In the genomic region with DNA sequence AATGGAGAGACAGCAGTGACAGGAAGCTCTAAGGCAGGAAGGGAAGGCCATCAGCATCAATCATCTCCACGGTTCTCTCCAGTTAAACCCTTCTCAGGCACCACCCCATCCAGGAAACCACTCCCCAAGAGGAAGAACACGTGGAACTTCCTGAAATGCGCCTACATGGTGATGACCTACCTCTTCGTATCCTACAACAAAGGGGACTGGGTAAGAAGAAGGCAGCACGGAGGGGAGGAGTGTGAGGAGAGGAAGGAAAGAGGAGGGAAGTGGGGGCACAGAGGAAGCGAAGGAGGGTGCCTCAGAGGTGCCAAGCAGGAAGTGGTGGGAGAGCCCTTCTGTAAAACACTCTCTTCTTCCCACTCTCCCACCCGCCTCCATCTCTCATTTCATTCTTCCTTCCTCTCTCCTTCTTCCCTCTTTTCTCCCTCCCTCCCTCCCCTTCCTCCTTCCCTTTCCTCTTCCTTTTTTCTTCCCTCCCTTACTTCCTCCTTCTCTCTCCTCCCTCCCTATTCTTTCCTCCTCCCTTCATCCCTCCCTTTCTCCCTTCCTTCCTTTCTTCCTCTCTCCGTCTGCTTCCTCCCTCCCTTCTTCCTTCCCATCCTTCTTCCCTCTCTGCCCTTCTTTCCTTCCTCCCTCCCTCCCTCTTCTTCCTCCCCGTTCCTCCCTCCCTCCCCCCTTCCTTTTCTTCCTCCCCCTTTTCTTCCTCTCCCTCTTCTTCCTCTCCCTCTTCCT, we compare ENCODE assay signal across 19 cellular contexts. TPM values are rescaled to one million over a fixed set of nuclear protein-coding genes. Genes with fewer than 3 reads are reported as not detected.
DNase-seq lines count a peak whose midpoint lies in the region; ATAC-seq, FAIRE-seq and TF ChIP-seq lines count a peak whose summit lies in the region.
"Had no signal": no experiment of that assay in that cellular context is flagged by ENCODE, and none has a peak within 500 bp of the region (broad histone marks: within the 10 kb centered on the region; RNA-seq: fewer than 3 reads in every experiment).

No MANE protein-coding gene starts in this region.

- no peaks in the 10 kb centered on the region for H3K9me3 Mint-ChIP-seq in activated CD4-positive, alpha-beta T cell treated with anti-CD3 and anti-CD28 coated beads for 36 hours (ENCODE audit: low read depth)
- no peaks in the 10 kb centered on the region for H3K9me3 Mint-ChIP-seq in T-cell
- no peaks in the 10 kb centered on the region for H3K9me3 Mint-ChIP-seq in nephron
- H3K9me3 Mint-ChIP-seq: activated B cell treated with CpG ODN at 0.5 μM for 24 hours had no signal

- 69 to 74% methylated on average over 9 of the region's 9 CpGs for WGBS in tibial nerve, 2 donors

- no peak for TF ChIP-seq EP300 in tibial nerve (IDR thresholded peaks at IDR 0.05)

- TF ChIP-seq CTCF in bronchial epithelial cell (IDR thresholded peaks at IDR 0.05; ENCODE audit: insufficient read depth, low read length, severe bottlenecking) (no peak), nephron (IDR thresholded peaks at IDR 0.05; ENCODE audit: unreplicated experiment in 3 of 3) (no peak), tibial nerve (IDR thresholded peaks at IDR 0.05) (no peak)

- H3K27ac Mint-ChIP-seq in activated CD4-positive, alpha-beta T cell treated with anti-CD3 and anti-CD28 coated beads for 36 hours, result peak overlapping the region; percentile 32
- H3K27ac Mint-ChIP-seq in T-cell, result peak overlapping the region; percentile 4 to 75
- H3K27ac Mint-ChIP-seq in nephron, result peak overlapping the region; percentile 5 to 89 (median 55)
- H3K27ac Mint-ChIP-seq: activated B cell treated with CpG ODN at 0.5 μM for 24 hours had no signal

- H3K36me3 Mint-ChIP-seq in activated CD4-positive, alpha-beta T cell treated with anti-CD3 and anti-CD28 coated beads for 36 hours (ENCODE audit: low read depth), result peaks cover 24% of the 10 kb centered on the region
- peaks cover 40% of the 10 kb centered on the region for H3K36me3 Mint-ChIP-seq in T-cell
- peaks cover 63% of the 10 kb centered on the region for H3K36me3 Mint-ChIP-seq in nephron (ENCODE audit: low read depth)

- no peak overlapping the region for H3K27ac ChIP-seq in tibial nerve
- H3K27ac ChIP-seq: A549, ovary, SJCRH30 had no signal

- CTCF ChIA-PET in activated CD4-positive, alpha-beta T cell treated with anti-CD3 and anti-CD28 coated beads for 36 hours (lab: Charles Lee), result interaction anchor here (0.6 to 1.5 kb wide), 2 partner anchors 8 to 201 kb away, joined by 4 to 5 read pairs; no protein-coding TSS in a partner anchor
- CTCF ChIA-PET in T-cell (lab: Charles Lee), result no interaction called here

- ATAC-seq in activated CD4-positive, alpha-beta T cell treated with anti-CD3 and anti-CD28 coated beads for 36 hours, result peak; percentile 53
- peak in 1 of 4 experiments; percentile 47 for ATAC-seq in T-cell (replicated peaks in 1 of 4)
- ATAC-seq in HG03135 (IDR thresholded peaks at IDR 0.05; ENCODE audit: unreplicated experiment), result no peak

- no peaks in the 10 kb centered on the region for H3K27me3 Mint-ChIP-seq in activated CD4-positive, alpha-beta T cell treated with anti-CD3 and anti-CD28 coated beads for 36 hours
- H3K27me3 Mint-ChIP-seq in T-cell (no peaks in the 10 kb centered on the region), nephron (ENCODE audit: low read depth) (peaks cover 3% of the 10 kb centered on the region)
- H3K27me3 Mint-ChIP-seq: activated B cell treated with CpG ODN at 0.5 μM for 24 hours had no signal

- peak; percentile 8 for DNase-seq in activated CD4-positive, alpha-beta T cell treated with anti-CD3 and anti-CD28 coated beads for 36 hours
- DNase-seq in activated CD4-positive, alpha-beta T cell treated with anti-CD3 and anti-CD28 coated beads, Interleukin-2, amount 50 U/mL, for 4 hours, result no peak
- DNase-seq in T-cell (peak in 1 of 34 experiments; percentile 0), bronchial epithelial cell (ENCODE audit: low read depth) (no peak), NCI-H2107 (lab: John Stamatoyannopoulos, UW) (no peak), tibial nerve (ENCODE audit: low spot score in 2 of 2) (no peak)
- DNase-seq: activated B cell treated with CpG ODN at 0.5 μM for 24 hours, DMS53, HCEC 1CT, NCI-H2081, ovary, SJCRH30, small intestine, substantia nigra had no signal

- H3K27me3 ChIP-seq in bronchial epithelial cell (ENCODE audit: control insufficient read depth, insufficient read depth, low read length) (no peaks in the 10 kb centered on the region), tibial nerve (no peaks in the 10 kb centered on the region)
- H3K27me3 ChIP-seq: ovary, SJCRH30 had no signal

- H3K36me3 ChIP-seq in bronchial epithelial cell (ENCODE audit: control insufficient read depth, insufficient read depth, low read length), result no peaks in the 10 kb centered on the region
- H3K36me3 ChIP-seq in tibial nerve, result peaks cover 0 to 68% (median 0%) of the 10 kb centered on the region in 3 donors
- H3K36me3 ChIP-seq: ovary, SJCRH30 had no signal

- FAIRE-seq in bronchial epithelial cell (lab: Jason Lieb, UNC), result peak; percentile 18
- FAIRE-seq: A549, colon, small intestine had no signal

- POLR2A ChIA-PET in activated CD4-positive, alpha-beta T cell treated with anti-CD3 and anti-CD28 coated beads for 36 hours (lab: Charles Lee), result no interaction called here
- POLR2A ChIA-PET in T-cell (lab: Charles Lee), result no interaction called here

- TF ChIP-seq POLR2A in tibial nerve (IDR thresholded peaks at IDR 0.05), result no peak

- no peaks in the 10 kb centered on the region for H3K9me3 ChIP-seq in tibial nerve
- H3K9me3 ChIP-seq: A549, ovary, SJCRH30 had no signal

- H3K4me1 ChIP-seq in tibial nerve, result no peaks in the 10 kb centered on the region
- H3K4me1 ChIP-seq: A549, SJCRH30 had no signal

- intact Hi-C loops in activated CD4-positive, alpha-beta T cell treated with anti-CD3 and anti-CD28 coated beads for 36 hours (cut with DNase I, micrococcal nuclease), result no loop called here

- peaks cover 15% of the 10 kb centered on the region for H3K4me1 Mint-ChIP-seq in activated CD4-positive, alpha-beta T cell treated with anti-CD3 and anti-CD28 coated beads for 36 hours
- peaks cover 16 to 32% (median 20%) of the 10 kb centered on the region in 3 donors for H3K4me1 Mint-ChIP-seq in T-cell
- no peaks in the 10 kb centered on the region for H3K4me1 Mint-ChIP-seq in nephron

- H3K4me3 ChIP-seq in bronchial epithelial cell (ENCODE audit: low read depth, low read length) (no peak overlapping the region), tibial nerve (no peak overlapping the region)
- H3K4me3 ChIP-seq: A549, ovary, SJCRH30 had no signal

- H3K4me3 Mint-ChIP-seq in activated CD4-positive, alpha-beta T cell treated with anti-CD3 and anti-CD28 coated beads for 36 hours, result no peak overlapping the region
- peak overlapping the region; percentile 9 to 56 (median 17) for H3K4me3 Mint-ChIP-seq in T-cell
- no peak overlapping the region for H3K4me3 Mint-ChIP-seq in nephron
- H3K4me3 Mint-ChIP-seq: activated B cell treated with CpG ODN at 0.5 μM for 24 hours had no signal

RNA-seq across cellular contexts. Expression of a gene that starts 12.6 kb away (rescaled TPM):
- total RNA-seq in activated CD4-positive, alpha-beta T cell treated with anti-CD3 and anti-CD28 coated beads for 36 hours, result 1 to 10 TPM; 8.3 to 9.9 TPM
- total RNA-seq in T-cell (10 to 100 TPM in 4 of 5 donors, 1 to 10 TPM in 1; 9.5 to 12.7 (median 11.1) TPM), bronchial epithelial cell (4.9 and 5.0 TPM in 2 replicates), tibial nerve (10 to 100 TPM in 2 of 4 donors, 1 to 10 TPM in 2; 5.1 to 21.3 (median 10.1) TPM)

RNA-seq across cellular contexts. Expression of a gene that starts 29.5 kb away (rescaled TPM):
- under 1 TPM; 0.30 to 0.76 TPM for total RNA-seq in activated CD4-positive, alpha-beta T cell treated with anti-CD3 and anti-CD28 coated beads for 36 hours
- total RNA-seq in T-cell (not detected), bronchial epithelial cell (not detected in 2 replicates), tibial nerve (not detected)
- total RNA-seq: activated B cell treated with CpG ODN at 0.5 μM for 24 hours, mesenteric fat pad, ovary, SJCRH30 had no signal

Comparison
In these comparisons a context has a peak if more than half of its experiments do, and no peak if none do; other contexts are left out.
1. H3K4me3 Mint-ChIP-seq: peak in T-cell (3 of 3); none in activated CD4-positive, alpha-beta T cell treated with anti-CD3 and anti-CD28 coated beads for 36 hours (single experiment) and nephron (0 of 3).
2. Peak in every context shown above with its lines, with median percentiles within 50 percentile points of each other: H3K27ac Mint-ChIP-seq.